1 cellular context compared by ENCODE assay signal in the genomic region with DNA sequence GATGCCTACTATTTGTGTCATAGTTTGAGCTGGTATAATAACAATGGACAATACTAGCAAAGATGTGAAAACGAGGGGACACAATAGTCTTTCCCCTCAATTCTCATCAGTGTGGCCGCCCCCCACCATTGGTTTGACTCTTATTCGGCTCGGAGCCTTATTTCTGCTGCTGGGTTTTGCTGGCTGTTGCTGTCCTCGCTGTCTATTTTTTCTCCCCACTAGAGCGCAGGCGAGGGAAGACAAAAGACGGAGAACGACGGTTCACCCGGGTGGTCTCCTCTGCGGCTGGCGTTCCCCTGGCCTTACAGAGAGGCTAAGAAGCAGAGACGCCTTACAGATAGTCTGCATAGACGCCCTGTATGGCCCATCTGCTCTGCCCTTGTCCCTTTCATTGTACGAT.
TF ChIP-seq lines count a peak whose summit lies in the region.

No MANE protein-coding gene starts in this region.

TF ChIP-seq in K562, 482 proteins besides CTCF, POLR2A, EP300 and RAD21:
- TF ChIP-seq MEF2D (tag; conservative IDR thresholded peaks at IDR 0.05; ENCODE audit: low read depth) (no peak), ZBTB7A (IDR thresholded peaks at IDR 0.05; ENCODE audit: borderline replicate concordance, control insufficient read depth, low read depth, low read length) (peak; percentile 33; the same call in 1 of the 2 replicates), SMC3 (conservative IDR thresholded peaks at IDR 0.05; ENCODE audit: insufficient read depth, low read depth, low read length) (peak; percentile 49)
- TF ChIP-seq, protein P1, sequence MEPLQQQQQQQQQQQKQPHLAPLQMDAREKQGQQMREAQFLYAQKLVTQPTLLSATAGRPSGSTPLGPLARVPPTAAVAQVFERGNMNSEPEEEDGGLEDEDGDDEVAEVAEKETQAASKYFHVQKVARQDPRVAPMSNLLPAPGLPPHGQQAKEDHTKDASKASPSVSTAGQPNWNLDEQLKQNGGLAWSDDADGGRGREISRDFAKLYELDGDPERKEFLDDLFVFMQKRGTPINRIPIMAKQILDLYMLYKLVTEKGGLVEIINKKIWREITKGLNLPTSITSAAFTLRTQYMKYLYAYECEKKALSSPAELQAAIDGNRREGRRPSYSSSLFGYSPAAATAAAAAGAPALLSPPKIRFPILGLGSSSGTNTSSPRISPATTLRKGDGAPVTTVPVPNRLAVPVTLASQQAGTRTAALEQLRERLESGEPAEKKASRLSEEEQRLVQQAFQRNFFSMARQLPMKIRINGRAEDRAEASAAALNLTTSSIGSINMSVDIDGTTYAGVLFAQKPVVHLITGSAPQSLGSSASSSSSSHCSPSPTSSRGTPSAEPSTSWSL (CRISPR knock-in tag; IDR thresholded peaks at IDR 0.05; ENCODE audit: borderline replicate concordance): 0 out of 2 replicates have a peak, but pooled peaks have one; percentile 11
